Comparison of ENCODE assay signal across 8 cellular contexts in the genomic region with DNA sequence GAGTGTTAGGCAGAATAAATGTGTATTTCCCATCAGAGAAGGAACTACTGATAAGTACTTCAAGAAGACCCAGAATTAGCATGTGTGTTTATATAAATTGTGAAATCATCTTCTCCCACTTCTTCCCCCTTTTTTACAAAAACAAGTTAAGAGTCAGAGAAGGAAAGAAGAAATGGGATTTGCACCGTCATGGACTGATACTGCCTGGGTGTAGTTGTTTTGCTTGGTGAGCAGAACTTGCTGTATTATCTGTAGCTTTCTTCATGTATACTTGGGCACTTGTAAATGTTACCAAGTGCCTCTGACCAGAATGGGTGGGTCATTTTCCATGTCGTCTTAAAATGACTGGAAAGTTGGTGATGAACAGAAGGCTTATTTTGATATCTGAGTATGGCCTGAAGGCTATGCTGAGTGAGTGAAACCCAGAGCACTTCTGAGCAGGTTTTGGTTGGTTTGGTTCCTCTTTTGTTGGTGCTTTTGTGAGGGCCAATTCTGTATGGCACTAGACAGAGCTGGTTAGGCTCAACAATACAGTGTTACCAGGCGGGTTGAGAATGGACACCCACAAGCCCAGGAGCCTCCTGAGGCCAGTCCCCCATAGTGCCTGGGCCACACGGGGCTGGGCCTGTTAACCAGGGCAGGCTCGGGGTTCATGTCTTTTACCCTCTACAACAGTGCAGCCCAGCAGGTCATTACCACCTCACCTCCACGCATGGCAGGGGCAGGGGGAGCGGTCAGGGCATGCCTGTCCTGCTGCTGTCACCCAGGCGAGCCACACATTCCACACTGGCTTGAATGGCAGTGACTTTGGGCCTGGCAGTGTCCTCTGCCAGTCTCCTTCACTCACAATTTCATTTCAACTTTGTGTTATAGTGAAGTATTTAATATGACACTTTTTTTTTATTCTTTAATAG.
A peak's percentile ranks its signal among the peaks of the same experiment; 100 is the strongest.
DNase-seq lines count a peak whose midpoint lies in the region; ATAC-seq, FAIRE-seq and TF ChIP-seq lines count a peak whose summit lies in the region.

No MANE protein-coding gene starts in this region.

- H3K36me3 ChIP-seq in esophagus muscularis mucosa (no peaks in the 10 kb centered on the region), stomach (no peaks in the 10 kb centered on the region)

- DNase-seq in GM10266 (ENCODE audit: extremely low spot score) (peak; percentile 62), KG1 (lab: John Stamatoyannopoulos, UW) (peak; percentile 16), esophagus muscularis mucosa (ENCODE audit: extremely low spot score) (no peak), stomach (no peak), HK-2 (ENCODE audit: unreplicated experiment) (no peak), urothelium cell line (ENCODE audit: low spot score) (no peak), T-helper 2 cell (no peak)

- TF ChIP-seq CTCF in GM10266 (IDR thresholded peaks at IDR 0.05; ENCODE audit: control insufficient read depth, insufficient read depth, low read depth, missing control alignments), result no peak
- TF ChIP-seq CTCF in esophagus muscularis mucosa (IDR thresholded peaks at IDR 0.05), result no peak
- TF ChIP-seq CTCF in stomach (IDR thresholded peaks at IDR 0.05), result no peak

- H3K4me1 ChIP-seq in esophagus muscularis mucosa (peaks cover 85 to 93% (median 91%) of the 10 kb centered on the region in 4 donors), stomach (peaks cover 61 to 97% (median 80%) of the 10 kb centered on the region in 4 donors)

- H3K9me3 ChIP-seq in esophagus muscularis mucosa (no peaks in the 10 kb centered on the region), stomach (no peaks in the 10 kb centered on the region)

- intact Hi-C loops in esophagus muscularis mucosa (cut with DNase I), result loop anchor here (10.0 kb wide), 1 partner anchor 117 kb away; the partner anchor contains the start of gene CCNY
- intact Hi-C loops in stomach (cut with DNase I; ENCODE audit: low total_unique reads), result no loop called here

- no peak for TF ChIP-seq EP300 in esophagus muscularis mucosa (IDR thresholded peaks at IDR 0.05)
- no peak for TF ChIP-seq EP300 in stomach (IDR thresholded peaks at IDR 0.05)

- H3K4me3 ChIP-seq in esophagus muscularis mucosa (no peak overlapping the region), stomach (no peak overlapping the region)

- TF ChIP-seq POLR2A in esophagus muscularis mucosa (IDR thresholded peaks at IDR 0.05; ENCODE audit: low read depth) (no peak), stomach (IDR thresholded peaks at IDR 0.05) (no peak)

- no peak for FAIRE-seq in urothelium cell line (lab: Jason Lieb, UNC)

- peak overlapping the region; percentile 45 to 63 (median 55) for H3K27ac ChIP-seq in esophagus muscularis mucosa (replicated peaks in 1 of 4)
- H3K27ac ChIP-seq in stomach, result peak overlapping the region; percentile 10 to 81 (median 50)

- 75% methylated on average over 7 of the region's 8 CpGs for WGBS in esophagus muscularis mucosa
- 62 to 78% (median 69%) methylated on average over 5 to 8 of the region's 8 CpGs for WGBS in stomach, 5 donors

- H3K27me3 ChIP-seq in esophagus muscularis mucosa, result no peaks in the 10 kb centered on the region
- H3K27me3 ChIP-seq in stomach, result no peaks in the 10 kb centered on the region

- peak; percentile 97 for ATAC-seq in GM21576 (IDR thresholded peaks at IDR 0.05; ENCODE audit: unreplicated experiment)

Comparison
In these comparisons a context has a peak if more than half of its experiments do, and no peak if none do; other contexts are left out.
1. DNase-seq: peak in GM10266 (single experiment) and KG1 (single experiment); none in esophagus muscularis mucosa (single experiment), stomach (single experiment), HK-2 (single experiment), urothelium cell line (single experiment) and T-helper 2 cell (0 of 5).